In genomic region chr4:188714907-188715306, GRCh38 we compare ENCODE assay signal across 22 cellular contexts.
DNase-seq lines count a peak whose midpoint lies in the region; ATAC-seq and TF ChIP-seq lines count a peak whose summit lies in the region.
"Had no signal": no experiment of that assay in that cellular context is flagged by ENCODE, and none has a peak within 500 bp of the region (broad histone marks: within the 10 kb centered on the region; RNA-seq: fewer than 3 reads in every experiment).

No MANE protein-coding gene starts in this region.

- no peak overlapping the region for H3K27ac ChIP-seq in foreskin keratinocyte
- H3K27ac ChIP-seq: right atrium auricular region had no signal

- no peak for TF ChIP-seq CTCF in foreskin keratinocyte (conservative IDR thresholded peaks at IDR 0.05)
- no peak for TF ChIP-seq CTCF in progenitor cell of endocrine pancreas (IDR thresholded peaks at IDR 0.05; ENCODE audit: unreplicated experiment)

- no peak overlapping the region for H3K4me3 Mint-ChIP-seq in progenitor cell of endocrine pancreas (ENCODE audit: low read depth)
- H3K4me3 Mint-ChIP-seq: activated T-helper 17 cell treated with anti-CD3 and anti-CD28 coated beads, Interleukin-2, amount 50 U/mL, for 72 hours; neural crest cell had no signal

- H3K9me3 Mint-ChIP-seq in progenitor cell of endocrine pancreas (ENCODE audit: low read depth) = no peaks in the 10 kb centered on the region
- H3K9me3 Mint-ChIP-seq: neural crest cell had no signal

- H3K4me1 ChIP-seq in foreskin keratinocyte = no peaks in the 10 kb centered on the region
- H3K4me1 ChIP-seq: right atrium auricular region had no signal

- no peak overlapping the region for H3K27ac Mint-ChIP-seq in progenitor cell of endocrine pancreas
- H3K27ac Mint-ChIP-seq: activated T-helper 17 cell treated with anti-CD3 and anti-CD28 coated beads, Interleukin-2, amount 50 U/mL, for 72 hours had no signal

- H3K36me3 Mint-ChIP-seq in progenitor cell of endocrine pancreas (ENCODE audit: insufficient read depth) = no peaks in the 10 kb centered on the region

- no peaks in the 10 kb centered on the region for H3K27me3 Mint-ChIP-seq in progenitor cell of endocrine pancreas
- H3K27me3 Mint-ChIP-seq: activated T-helper 17 cell treated with anti-CD3 and anti-CD28 coated beads, Interleukin-2, amount 50 U/mL, for 72 hours had no signal

- no peaks in the 10 kb centered on the region for H3K27me3 ChIP-seq in foreskin keratinocyte
- H3K27me3 ChIP-seq: right atrium auricular region had no signal

- ATAC-seq in foreskin keratinocyte (no peak), GM18909 (IDR thresholded peaks at IDR 0.05; ENCODE audit: poor library complexity, unreplicated experiment) (no peak), HG02623 (IDR thresholded peaks at IDR 0.05; ENCODE audit: unreplicated experiment) (no peak)
- ATAC-seq: activated T-helper 17 cell treated with anti-CD3 and anti-CD28 coated beads, Interleukin-2, amount 50 U/mL, for 72 hours had no signal

- DNase-seq in AG08395 (ENCODE audit: low spot score) = peak; percentile 74
- peak; percentile 4 for DNase-seq in HK-2 (ENCODE audit: unreplicated experiment)
- peak; percentile 80 for DNase-seq in astrocyte of the hippocampus (ENCODE audit: low read depth, low spot score)
- peak; percentile 51 to 67 for DNase-seq in foreskin keratinocyte
- DNase-seq in activated CD8-positive, alpha-beta memory T cell treated with anti-CD3 and anti-CD28 coated beads for 24 hours = no peak
- DNase-seq in progenitor cell of endocrine pancreas (ENCODE audit: low spot score, unreplicated experiment) = no peak
- DNase-seq: activated CD4-positive, CD25-positive, alpha-beta regulatory T cell; amygdala; cortex of kidney; hippocampal formation; Kasumi-1; midbrain; NCI-H1436; NCI-H345; stimulated activated CD4-positive, alpha-beta T cell treated with anti-CD3 and anti-CD28 coated beads, Interleukin-2, amount 100 ng/mL, for 24 hours; substantia nigra; T-helper 2 cell had no signal

- H3K4me1 Mint-ChIP-seq in progenitor cell of endocrine pancreas (ENCODE audit: low read depth) = no peaks in the 10 kb centered on the region
- H3K4me1 Mint-ChIP-seq: activated T-helper 17 cell treated with anti-CD3 and anti-CD28 coated beads, Interleukin-2, amount 50 U/mL, for 72 hours; neural crest cell had no signal

Comparison
In these comparisons a context has a peak if more than half of its experiments do, and no peak if none do; other contexts are left out.
1. DNase-seq: peak in AG08395 (single experiment), HK-2 (single experiment), astrocyte of the hippocampus (single experiment) and foreskin keratinocyte (2 of 2); none in activated CD8-positive, alpha-beta memory T cell treated with anti-CD3 and anti-CD28 coated beads for 24 hours (single experiment) and progenitor cell of endocrine pancreas (single experiment).